In the genomic region with DNA sequence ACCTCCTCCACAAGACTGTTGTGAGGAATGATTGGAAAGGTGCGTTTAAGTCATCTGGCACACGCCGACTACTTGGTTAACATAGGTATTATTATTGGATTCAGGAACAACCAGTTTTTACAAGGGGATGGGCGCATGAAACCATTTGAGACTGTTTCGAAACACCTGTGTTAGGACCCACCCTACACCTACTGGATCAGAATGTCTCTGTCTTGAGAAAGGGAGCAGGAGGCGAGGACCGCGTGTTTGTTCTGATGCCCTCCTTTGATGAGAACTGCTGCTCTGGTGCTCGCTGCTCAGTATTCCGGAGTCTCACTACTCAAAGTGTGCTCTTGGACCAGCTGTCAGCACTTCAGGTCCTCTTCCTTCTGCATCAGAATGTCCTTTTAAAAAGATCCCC, we compare ENCODE assay signal across 17 cellular contexts. TPM values are rescaled to one million over a fixed set of nuclear protein-coding genes. Genes with fewer than 3 reads are reported as not detected.
DNase-seq lines count a peak whose midpoint lies in the region; ATAC-seq and TF ChIP-seq lines count a peak whose summit lies in the region.
"Had no signal": no experiment of that assay in that cellular context is flagged by ENCODE, and none has a peak within 500 bp of the region (broad histone marks: within the 10 kb centered on the region; RNA-seq: fewer than 3 reads in every experiment).

No MANE protein-coding gene starts in this region.

- H3K9me3 ChIP-seq in IMR-90 (ENCODE audit: control insufficient read depth, insufficient read depth, low read length) (no peaks in the 10 kb centered on the region), neutrophil (no peaks in the 10 kb centered on the region), suprapubic skin (no peaks in the 10 kb centered on the region)

- TF ChIP-seq POLR2A in IMR-90 (IDR thresholded peaks at IDR 0.05; ENCODE audit: low read depth, low read length): no peak
- no peak for TF ChIP-seq POLR2A in suprapubic skin (IDR thresholded peaks at IDR 0.05)

- POLR2A ChIA-PET in IMR-90 (lab: Charles Lee; ENCODE audit: unreplicated experiment): no interaction called here

- no peak overlapping the region for H3K4me3 Mint-ChIP-seq in natural killer cell
- H3K4me3 Mint-ChIP-seq in activated CD8-positive, alpha-beta memory T cell treated with anti-CD3 and anti-CD28 coated beads, Interleukin-2, amount 10 ng/mL, durations not matched to agents 7 days and 5 days: no peak overlapping the region
- H3K4me3 Mint-ChIP-seq: activated naive CD8-positive, alpha-beta T cell treated with anti-CD3 and anti-CD28 coated beads, Interleukin-2, amount 10 ng/mL, durations not matched to agents 7 days and 5 days; HFFc6; stimulated activated naive CD8-positive, alpha-beta T cell treated with anti-CD3 and anti-CD28 coated beads, Interleukin-15, Interleukin-2, amounts not matched to agents 100 ng/mL and 50 ng/mL, for 24 hours; T-helper 1 cell treated with Interleukin-12 subunit alpha and Interleukin-12 subunit beta and Interleukin-4 antibody, amounts not matched to agents 30 μg/mL and 1 μg/mL, for 36 hours had no signal

- 0 out of 2 replicates have a peak overlapping the region, but pooled peaks have one; percentile 21 for H2AK5ac ChIP-seq in IMR-90 (ENCODE audit: low read depth, low read length)

- peak overlapping the region; percentile 2; the same call in 1 of the 2 replicates for H3K4me2 ChIP-seq in IMR-90 (ENCODE audit: low read depth, low read length)

- intact Hi-C loops in IMR-90 (cut with micrococcal nuclease): no loop called here
- intact Hi-C loops in natural killer cell (cut with micrococcal nuclease): no loop called here

- H3K27me3 Mint-ChIP-seq in natural killer cell (ENCODE audit: low read depth in 2 of 2): no peaks in the 10 kb centered on the region
- no peaks in the 10 kb centered on the region for H3K27me3 Mint-ChIP-seq in activated CD8-positive, alpha-beta memory T cell treated with anti-CD3 and anti-CD28 coated beads, Interleukin-2, amount 10 ng/mL, durations not matched to agents 7 days and 5 days
- H3K27me3 Mint-ChIP-seq: stimulated activated naive CD8-positive, alpha-beta T cell treated with anti-CD3 and anti-CD28 coated beads, Interleukin-15, Interleukin-2, amounts not matched to agents 100 ng/mL and 50 ng/mL, for 24 hours had no signal

- no peak overlapping the region for H3K14ac ChIP-seq in IMR-90 (replicated peaks; ENCODE audit: low read depth, low read length)

- no peak overlapping the region for H2BK20ac ChIP-seq in IMR-90 (ENCODE audit: low read depth, low read length)

- WGBS in IMR-90 (ENCODE audit: extremely low coverage in 2 of 2, insufficient read length in 1 of 2), 2 experiments: 100% methylated on average over 2 of the region's 10 CpGs; no CpG with 5 or more reads in 1 of the 2 experiments
- WGBS in suprapubic skin: 77% methylated on average over 10 of the region's 10 CpGs

- H2BK5ac ChIP-seq in IMR-90 (ENCODE audit: low read depth, low read length, poor library complexity, severe bottlenecking): no peak overlapping the region

- H2AFZ ChIP-seq in IMR-90 (replicated peaks; ENCODE audit: low read length, poor library complexity): no peak overlapping the region

- no peak for TF ChIP-seq EP300 in suprapubic skin (IDR thresholded peaks at IDR 0.05)

- H3K36me3 ChIP-seq in IMR-90 (ENCODE audit: control insufficient read depth, insufficient read depth, low read length): peaks cover 13% of the 10 kb centered on the region; the same call in 1 of the 2 replicates
- H3K36me3 ChIP-seq in neutrophil: peaks cover 2% of the 10 kb centered on the region
- H3K36me3 ChIP-seq in suprapubic skin: peaks cover 13% of the 10 kb centered on the region

- H3K79me1 ChIP-seq in IMR-90 (ENCODE audit: low read depth in 1 of 2, low read length in 2 of 2): peaks cover 15 to 71% of the 10 kb centered on the region in 2 experiments

- no peak overlapping the region for H2BK120ac ChIP-seq in IMR-90 (ENCODE audit: low read depth, low read length)

- no peak overlapping the region for H4K91ac ChIP-seq in IMR-90 (ENCODE audit: insufficient read depth, low read depth, low read length)

- CTCF ChIA-PET in IMR-90 (lab: Yijun Ruan, JAX): no interaction called here
- CTCF ChIA-PET in activated CD8-positive, alpha-beta memory T cell treated with anti-CD3 and anti-CD28 coated beads, Interleukin-2, amount 10 ng/mL, durations not matched to agents 7 days and 5 days (lab: Charles Lee): interaction anchor here (5.0 kb wide), 1 partner anchor 8 kb away, joined by 25 read pairs; the partner anchor contains the start of gene H6PD

- dilution Hi-C loops in IMR-90 (cut with HindIII; ENCODE audit: low sequenced_read_pairs, unreplicated experiment): no loop called here

- no peak overlapping the region for H3K27ac Mint-ChIP-seq in natural killer cell
- no peak overlapping the region for H3K27ac Mint-ChIP-seq in activated CD8-positive, alpha-beta memory T cell treated with anti-CD3 and anti-CD28 coated beads, Interleukin-2, amount 10 ng/mL, durations not matched to agents 7 days and 5 days
- H3K27ac Mint-ChIP-seq: activated naive CD8-positive, alpha-beta T cell treated with anti-CD3 and anti-CD28 coated beads, Interleukin-2, amount 10 ng/mL, durations not matched to agents 7 days and 5 days; HFFc6; stimulated activated naive CD8-positive, alpha-beta T cell treated with anti-CD3 and anti-CD28 coated beads, Interleukin-15, Interleukin-2, amounts not matched to agents 100 ng/mL and 50 ng/mL, for 24 hours; T-helper 1 cell treated with Interleukin-12 subunit alpha and Interleukin-12 subunit beta and Interleukin-4 antibody, amounts not matched to agents 30 μg/mL and 1 μg/mL, for 36 hours had no signal

- ATAC-seq in IMR-90 (ENCODE audit: low read depth) (no peak), esophagus mucosa (peak; percentile 75), GM18909 (IDR thresholded peaks at IDR 0.05; ENCODE audit: poor library complexity, unreplicated experiment) (no peak), GM18498 (IDR thresholded peaks at IDR 0.05; ENCODE audit: unreplicated experiment) (no peak), natural killer cell (no peak)
- no peak for ATAC-seq in activated CD8-positive, alpha-beta memory T cell treated with anti-CD3 and anti-CD28 coated beads, Interleukin-2, amount 10 ng/mL, durations not matched to agents 7 days and 5 days

- H4K20me1 ChIP-seq in IMR-90 (ENCODE audit: insufficient read depth, low read length): no peaks in the 10 kb centered on the region

- H4K5ac ChIP-seq in IMR-90 (ENCODE audit: low read depth, low read length): no peak overlapping the region

- no peak overlapping the region for H3K9ac ChIP-seq in IMR-90 (ENCODE audit: low read depth, low read length)

- H3K4me3 ChIP-seq in IMR-90 (ENCODE audit: insufficient read depth, low read depth, low read length) (no peak overlapping the region), neutrophil (ENCODE audit: low read depth in 1 of 2, low read length in 1 of 2) (peak overlapping the region; percentile 39 to 49), suprapubic skin (no peak overlapping the region)

- H3K27ac ChIP-seq in IMR-90 (ENCODE audit: insufficient read depth, low read length) (no peak overlapping the region; the same call in 1 of the 2 replicates), neutrophil (peak overlapping the region; percentile 86), suprapubic skin (peak overlapping the region; percentile 90)

- no peaks in the 10 kb centered on the region for H3K9me3 Mint-ChIP-seq in natural killer cell
- H3K9me3 Mint-ChIP-seq in activated CD8-positive, alpha-beta memory T cell treated with anti-CD3 and anti-CD28 coated beads, Interleukin-2, amount 10 ng/mL, durations not matched to agents 7 days and 5 days (ENCODE audit: low read depth): no peaks in the 10 kb centered on the region
- H3K9me3 Mint-ChIP-seq: activated naive CD8-positive, alpha-beta T cell treated with anti-CD3 and anti-CD28 coated beads, Interleukin-2, amount 10 ng/mL, durations not matched to agents 7 days and 5 days; HFFc6; stimulated activated naive CD8-positive, alpha-beta T cell treated with anti-CD3 and anti-CD28 coated beads, Interleukin-15, Interleukin-2, amounts not matched to agents 100 ng/mL and 50 ng/mL, for 24 hours; T-helper 1 cell treated with Interleukin-12 subunit alpha and Interleukin-12 subunit beta and Interleukin-4 antibody, amounts not matched to agents 30 μg/mL and 1 μg/mL, for 36 hours had no signal

- TF ChIP-seq CTCF in IMR-90 (conservative IDR thresholded peaks at IDR 0.05; ENCODE audit: low read depth, low read length) (no peak), neutrophil (IDR thresholded peaks at IDR 0.05) (no peak), suprapubic skin (IDR thresholded peaks at IDR 0.05) (no peak), natural killer cell (IDR thresholded peaks at IDR 0.05) (no peak)

- no peak overlapping the region for H2AK9ac ChIP-seq in IMR-90 (replicated peaks; ENCODE audit: low read depth, low read length, poor library complexity)

- no peak overlapping the region for H2BK15ac ChIP-seq in IMR-90 (ENCODE audit: low read depth, low read length)

- no peak overlapping the region; the same call in 1 of the 2 replicates for H3K18ac ChIP-seq in IMR-90 (ENCODE audit: low read depth, low read length)

- in situ Hi-C loops in IMR-90 (cut with MboI; ENCODE audit: low sequenced_read_pairs): no loop called here

- no peak overlapping the region for H3K23ac ChIP-seq in IMR-90 (ENCODE audit: low read depth, low read length)

- H4K8ac ChIP-seq in IMR-90 (ENCODE audit: low read depth in 2 of 2, low read length in 2 of 2): no peak overlapping the region

- H3K27me3 ChIP-seq in IMR-90 (ENCODE audit: control insufficient read depth, insufficient read depth, low read length) (no peaks in the 10 kb centered on the region), neutrophil (no peaks in the 10 kb centered on the region), suprapubic skin (no peaks in the 10 kb centered on the region)

- peaks cover 23% of the 10 kb centered on the region for H3K4me1 ChIP-seq in IMR-90 (ENCODE audit: control insufficient read depth, insufficient read depth, low read length)
- H3K4me1 ChIP-seq in neutrophil (ENCODE audit: control insufficient read depth in 1 of 2, insufficient read depth in 1 of 2, low read depth in 1 of 2, low read length in 1 of 2): peaks cover 100% of the 10 kb centered on the region in 2 experiments
- H3K4me1 ChIP-seq in suprapubic skin: peaks cover 97% of the 10 kb centered on the region

- peaks cover 24% of the 10 kb centered on the region for H3K9me1 ChIP-seq in IMR-90 (ENCODE audit: insufficient read depth, low read length)

- H3K4ac ChIP-seq in IMR-90 (ENCODE audit: low read depth, low read length): no peak overlapping the region

- no peak overlapping the region for H3K56ac ChIP-seq in IMR-90 (ENCODE audit: extremely low read depth, insufficient read depth, low read length)

- H3K36me3 Mint-ChIP-seq in natural killer cell: no peaks in the 10 kb centered on the region
- peaks cover 4% of the 10 kb centered on the region for H3K36me3 Mint-ChIP-seq in activated CD8-positive, alpha-beta memory T cell treated with anti-CD3 and anti-CD28 coated beads, Interleukin-2, amount 10 ng/mL, durations not matched to agents 7 days and 5 days

- peaks cover 44 to 48% of the 10 kb centered on the region in 2 donors for H3K4me1 Mint-ChIP-seq in natural killer cell
- H3K4me1 Mint-ChIP-seq in activated CD8-positive, alpha-beta memory T cell treated with anti-CD3 and anti-CD28 coated beads, Interleukin-2, amount 10 ng/mL, durations not matched to agents 7 days and 5 days: peaks cover 48% of the 10 kb centered on the region

- no TSS peak for BruUV-seq in IMR-90 (replicated peaks; lab: Mats Ljungman, UMichigan)

- no peak for TF ChIP-seq RAD21 in IMR-90 (IDR thresholded peaks at IDR 0.05; ENCODE audit: low read length)

- DNase-seq in IMR-90 (no peak), suprapubic skin (ENCODE audit: low spot score in 2 of 2) (no peak), natural killer cell (no peak)
- DNase-seq in activated CD8-positive, alpha-beta memory T cell treated with anti-CD3 and anti-CD28 coated beads, Interleukin-2, amount 10 ng/mL, durations not matched to agents 7 days and 5 days: no peak
- DNase-seq: activated naive CD8-positive, alpha-beta T cell treated with anti-CD3 and anti-CD28 coated beads, Interleukin-2, amount 10 ng/mL, durations not matched to agents 7 days and 5 days; activated T-cell treated with anti-CD3 and anti-CD28 coated beads, Interleukin-2, amount 50 U/mL, for 1 hour; cortex of kidney; DMS53; HFFc6; NCI-H2081; NCI-H69 had no signal

RNA-seq across cellular contexts. Expression of gene H6PD, which starts 7.3 kb away (rescaled TPM):
- 8.3 and 9.3 TPM in 2 replicates for total RNA-seq in IMR-90 (2012; rRNA removed)
- 22.1 and 22.7 TPM in 2 replicates for polyA plus RNA-seq in IMR-90 (2012; rRNA removed)
- polyA plus RNA-seq in IMR-90 (2012; cell fraction: cytosol; rRNA removed): 11.9 and 21.1 TPM in 2 replicates
- 23.3 and 30.1 TPM in 2 replicates for polyA plus RNA-seq in IMR-90 (2012; cell fraction: nucleus; rRNA removed; ENCODE audit: low replicate concordance)
- 20.4 TPM for total RNA-seq in esophagus mucosa
- total RNA-seq in suprapubic skin: 100 to 1,000 TPM in 2 of 4 donors, 10 to 100 TPM in 2; 83.6 to 130 (median 106) TPM
- 10 to 100 TPM; 24.3 to 37.1 (median 31.2) TPM for total RNA-seq in natural killer cell
- 10 to 100 TPM; 13.2 to 13.5 TPM for total RNA-seq in activated CD8-positive, alpha-beta memory T cell treated with anti-CD3 and anti-CD28 coated beads, Interleukin-2, amount 10 ng/mL, durations not matched to agents 7 days and 5 days

RNA-seq across cellular contexts. Expression of gene SPSB1, which starts 50.8 kb away (rescaled TPM):
- total RNA-seq in IMR-90 (2012; rRNA removed) (15.0 and 16.7 TPM in 2 replicates), esophagus mucosa (15.5 TPM), suprapubic skin (10 to 100 TPM; 28.3 to 49.2 (median 42.1) TPM), natural killer cell (1 to 10 TPM in 2 of 3 donors, under 1 TPM in 1; 0.82 to 3.0 (median 1.5) TPM)
- 17.6 and 19.8 TPM in 2 replicates for polyA plus RNA-seq in IMR-90 (2012; rRNA removed)
- polyA plus RNA-seq in IMR-90 (2012; cell fraction: cytosol; rRNA removed): 22.0 and 35.7 TPM in 2 replicates
- polyA plus RNA-seq in IMR-90 (2012; cell fraction: nucleus; rRNA removed; ENCODE audit: low replicate concordance): 16.5 and 24.0 TPM in 2 replicates
- total RNA-seq in activated CD8-positive, alpha-beta memory T cell treated with anti-CD3 and anti-CD28 coated beads, Interleukin-2, amount 10 ng/mL, durations not matched to agents 7 days and 5 days: 1 to 10 TPM; 8.2 to 9.0 TPM

Comparison
In these comparisons a context has a peak if more than half of its experiments do, and no peak if none do; other contexts are left out.
1. H3K4me3 ChIP-seq: peak in neutrophil (2 of 2); none in IMR-90 (single experiment) and suprapubic skin (single experiment).